In the genomic region with DNA sequence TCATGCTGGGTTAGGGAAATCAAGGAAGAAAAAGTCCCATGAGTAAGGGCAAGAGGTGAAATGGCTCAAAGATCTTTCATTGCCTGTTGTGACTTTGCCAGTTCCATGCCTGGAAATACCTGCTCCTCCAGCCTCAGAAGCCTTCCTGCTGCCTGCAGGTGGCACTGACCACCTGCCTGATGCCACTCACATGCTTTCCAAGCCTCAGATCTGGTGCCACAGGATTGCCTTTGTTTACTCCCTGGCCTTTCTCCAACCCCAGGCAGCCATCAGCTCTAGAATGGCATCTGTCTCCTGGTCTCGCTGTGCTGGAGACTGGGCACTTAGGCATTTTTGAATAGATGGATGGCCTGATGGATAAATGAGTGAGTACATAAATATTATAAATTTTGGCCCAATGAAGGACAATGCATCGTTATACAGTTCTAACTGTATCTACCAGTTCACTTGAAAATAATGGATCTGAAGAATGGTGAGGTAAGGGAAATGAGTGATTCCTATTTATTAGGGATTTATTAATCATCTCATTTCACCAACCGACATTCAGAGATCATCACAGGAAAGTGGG, we compare ENCODE assay signal across 12 cellular contexts.
DNase-seq lines count a peak whose midpoint lies in the region; ATAC-seq, FAIRE-seq and TF ChIP-seq lines count a peak whose summit lies in the region.
"Had no signal": no experiment of that assay in that cellular context is flagged by ENCODE, and none has a peak within 500 bp of the region (broad histone marks: within the 10 kb centered on the region; RNA-seq: fewer than 3 reads in every experiment).

No MANE protein-coding gene starts in this region.

- intact Hi-C loops in lower lobe of right lung (cut with DNase I): no loop called here
- intact Hi-C loops in head of caudate nucleus (cut with DNase I): no loop called here

- peak overlapping the region; percentile 39 for H3K27ac ChIP-seq in VCaP
- no peak overlapping the region for H3K27ac ChIP-seq in lower lobe of right lung
- H3K27ac ChIP-seq: ascending aorta, ovary had no signal

- FAIRE-seq in GM12891 (lab: Jason Lieb, UNC): no peak

- ATAC-seq in lower lobe of right lung (peak; percentile 88 to 92), GM21737 (IDR thresholded peaks at IDR 0.05; ENCODE audit: unreplicated experiment) (no peak)

- TF ChIP-seq RAD21 in Ishikawa (IDR thresholded peaks at IDR 0.05; ENCODE audit: low read depth): peak; percentile 70

- no peaks in the 10 kb centered on the region for H3K27me3 ChIP-seq in lower lobe of right lung (ENCODE audit: low read depth)
- H3K27me3 ChIP-seq: ascending aorta, ovary had no signal

- no peaks in the 10 kb centered on the region for H3K4me1 ChIP-seq in lower lobe of right lung
- H3K4me1 ChIP-seq: ascending aorta had no signal

- H3K4me3 ChIP-seq in lower lobe of right lung: no peak overlapping the region
- H3K4me3 ChIP-seq: ascending aorta, ovary had no signal

- no peak for TF ChIP-seq EP300 in Ishikawa (IDR thresholded peaks at IDR 0.05; ENCODE audit: borderline replicate concordance)

- no peak for TF ChIP-seq POLR2A in GM12891 (IDR thresholded peaks at IDR 0.05; ENCODE audit: low read depth, low read length)

- DNase-seq in DMS 273 treated with DMSO at 0.1 percent for 48 hours (lab: John Stamatoyannopoulos, UW): peak; percentile 83
- peak; percentile 64 for DNase-seq in lower lobe of right lung
- no peak for DNase-seq in globus pallidus (ENCODE audit: low spot score)
- no peak for DNase-seq in GM12891 (ENCODE audit: insufficient read length, low spot score)
- DNase-seq in head of caudate nucleus: no peak
- DNase-seq: activated CD4-positive, alpha-beta T cell treated with anti-CD3 and anti-CD28 coated beads for 48 hours; NCI-H446 treated with DMSO at 0.1 percent for 48 hours; ovary had no signal

- no peaks in the 10 kb centered on the region for H3K9me3 ChIP-seq in lower lobe of right lung
- H3K9me3 ChIP-seq: ascending aorta, ovary had no signal

- H3K36me3 ChIP-seq in lower lobe of right lung: no peaks in the 10 kb centered on the region
- H3K36me3 ChIP-seq: ascending aorta, ovary had no signal

- TF ChIP-seq CTCF in VCaP (conservative IDR thresholded peaks at IDR 0.05): peak; percentile 96
- TF ChIP-seq CTCF in lower lobe of right lung (IDR thresholded peaks at IDR 0.05): peak; percentile 38

TF ChIP-seq in Ishikawa, 13 proteins besides CTCF, POLR2A, EP300 and RAD21:
- TF ChIP-seq NFIC (IDR thresholded peaks at IDR 0.05) (0 out of 2 replicates have a peak, but pooled peaks have one; percentile 10), MAX (IDR thresholded peaks at IDR 0.05) (no peak)

TF ChIP-seq in GM12891, 5 proteins besides CTCF, POLR2A, EP300 and RAD21:
- TF ChIP-seq POU2F2 (IDR thresholded peaks at IDR 0.05; ENCODE audit: low read depth, low read length) (no peak), PAX5 (IDR thresholded peaks at IDR 0.05; ENCODE audit: insufficient read depth, low read length, severe bottlenecking) (no peak), TAF1 (IDR thresholded peaks at IDR 0.05; ENCODE audit: low read depth, low read length) (no peak), SPI1 (IDR thresholded peaks at IDR 0.05; ENCODE audit: low read depth, low read length) (no peak), POLR2AphosphoS5 (IDR thresholded peaks at IDR 0.05; ENCODE audit: low read depth, low read length) (no peak)

Comparison
In these comparisons a context has a peak if more than half of its experiments do, and no peak if none do; other contexts are left out.
1. DNase-seq: peak in DMS 273 treated with DMSO at 0.1 percent for 48 hours (single experiment) and lower lobe of right lung (single experiment); none in globus pallidus (single experiment), GM12891 (single experiment) and head of caudate nucleus (0 of 42).